Comparison of ENCODE assay signal across 8 cellular contexts in genomic region chr11:47980907-47981621, GRCh38. TPM values are rescaled to one million over a fixed set of nuclear protein-coding genes. Genes with fewer than 3 reads are reported as not detected.
A peak's percentile ranks its signal among the peaks of the same experiment; 100 is the strongest.
DNase-seq lines count a peak whose midpoint lies in the region; ATAC-seq lines count a peak whose summit lies in the region.

No MANE protein-coding gene starts in this region.

- no peaks in the 10 kb centered on the region for H3K36me3 Mint-ChIP-seq in naive B cell

- no peaks in the 10 kb centered on the region for H3K27me3 Mint-ChIP-seq in naive B cell

- peak overlapping the region in 1 of 6 donors; percentile 68 for H3K27ac Mint-ChIP-seq in naive B cell

- peak overlapping the region; percentile 81 to 96 (median 90) for H3K4me3 Mint-ChIP-seq in naive B cell

- ATAC-seq in GM19463 (IDR thresholded peaks at IDR 0.05; ENCODE audit: unreplicated experiment): peak; percentile 51
- ATAC-seq in HG03571 (IDR thresholded peaks at IDR 0.05; ENCODE audit: unreplicated experiment): peak; percentile 46
- peak; percentile 60 to 65 for ATAC-seq in activated CD4-positive, CD25-positive, alpha-beta regulatory T cell treated with anti-CD3 and anti-CD28 coated beads, Interleukin-2, amount 50 U/mL, for 24 hours
- ATAC-seq in esophagus mucosa: peak; percentile 64
- peak; percentile 41 to 44 for ATAC-seq in naive B cell (ENCODE audit: low read depth in 2 of 2)

- peaks cover 28 to 41% (median 39%) of the 10 kb centered on the region in 3 donors for H3K4me1 Mint-ChIP-seq in naive B cell

- no peaks in the 10 kb centered on the region for H3K9me3 Mint-ChIP-seq in naive B cell

- DNase-seq in EH (ENCODE audit: low read depth) (peak; percentile 62), naive B cell (peak; percentile 20), Kasumi-1 (lab: John Stamatoyannopoulos, UW) (no peak), NCI-H226 (no peak)

RNA-seq across cellular contexts. Expression of gene PTPRJ, which starts 0.7 kb away (rescaled TPM):
- total RNA-seq in esophagus mucosa: 2.0 TPM
- polyA plus RNA-seq in naive B cell (ENCODE audit: low read depth in 6 of 6): 10 to 100 TPM in 4 of 6 donors, 1 to 10 TPM in 2; 4.3 to 15.1 (median 11.6) TPM

Comparison
In these comparisons a context has a peak if more than half of its experiments do, and no peak if none do; other contexts are left out.
1. DNase-seq: peak in EH (single experiment) and naive B cell (single experiment); none in Kasumi-1 (0 of 2) and NCI-H226 (single experiment).
2. Peak in every context shown above with its lines, with median percentiles within 50 percentile points of each other: ATAC-seq.